15 cellular contexts compared by ENCODE assay signal in genomic region chr2:65344182-65344581, GRCh38.
DNase-seq lines count a peak whose midpoint lies in the region; ATAC-seq, FAIRE-seq and TF ChIP-seq lines count a peak whose summit lies in the region.
"Had no signal": no experiment of that assay in that cellular context is flagged by ENCODE, and none has a peak within 500 bp of the region (broad histone marks: within the 10 kb centered on the region; RNA-seq: fewer than 3 reads in every experiment).

No MANE protein-coding gene starts in this region.

- H3K36me3 ChIP-seq in HCT116 (ENCODE audit: control insufficient read depth in 1 of 2, insufficient read depth in 2 of 2, low read length in 2 of 2), result peaks cover 0 to 6% of the 10 kb centered on the region in 2 experiments; a peak in 2 of 4 replicates
- peaks cover 42% of the 10 kb centered on the region for H3K36me3 ChIP-seq in K562 (ENCODE audit: control insufficient read depth, insufficient read depth, low read length)

- TF ChIP-seq EP300 in K562 (IDR thresholded peaks at IDR 0.05; ENCODE audit: low read length), result no peak

- no peak overlapping the region for H3K4me2 ChIP-seq in HCT116 (ENCODE audit: low read length)
- H3K4me2 ChIP-seq in K562 (ENCODE audit: insufficient read depth, low read length), result no peak overlapping the region
- H3K4me2 ChIP-seq: A549; BLaER1 treated with 17β-estradiol and CSF1 and Interleukin-3, amounts not matched to agents 10 nM and 100 nM had no signal

- peaks cover 4 to 20% of the 10 kb centered on the region in 2 donors for H3K27me3 Mint-ChIP-seq in natural killer cell treated with Interleukin-12 subunit alpha and Interleukin-12 subunit beta and Interleukin-15 and Interleukin-18, amount 100 ng/mL, for 72 hours
- H3K27me3 Mint-ChIP-seq in WTC11 (ENCODE audit: low read depth), result no peaks in the 10 kb centered on the region
- H3K27me3 Mint-ChIP-seq: CD4-positive, CD25-positive, alpha-beta regulatory T cell had no signal

- H3K9me1 ChIP-seq in K562 (ENCODE audit: control insufficient read depth, insufficient read depth, low read length), result no peaks in the 10 kb centered on the region

- intact Hi-C loops in HCT116 (cut with micrococcal nuclease) (no loop called here), K562 (cut with micrococcal nuclease) (no loop called here)

- TF ChIP-seq POLR2A in HCT116 (IDR thresholded peaks at IDR 0.05; ENCODE audit: borderline replicate concordance, extremely low read depth, insufficient read depth, insufficient read length), result no peak
- TF ChIP-seq POLR2A in K562 (conservative IDR thresholded peaks at IDR 0.05), result no peak

- FAIRE-seq in K562 (lab: Jason Lieb, UNC), result no peak
- FAIRE-seq: A549, GM12891 had no signal

- no peak for TF ChIP-seq RAD21 in HCT116 (IDR thresholded peaks at IDR 0.05; ENCODE audit: low read depth)
- TF ChIP-seq RAD21 in K562 (CRISPR knock-in tag; conservative IDR thresholded peaks at IDR 0.05 in 1 of 2, IDR thresholded peaks at IDR 0.05 in 1 of 2), result no peak

- H3K4me3 Mint-ChIP-seq in natural killer cell treated with Interleukin-12 subunit alpha and Interleukin-12 subunit beta and Interleukin-15 and Interleukin-18, amount 100 ng/mL, for 72 hours, result peak overlapping the region; percentile 64
- no peak overlapping the region for H3K4me3 Mint-ChIP-seq in WTC11
- H3K4me3 Mint-ChIP-seq: CD4-positive, CD25-positive, alpha-beta regulatory T cell; H9 had no signal

- no peaks in the 10 kb centered on the region; a peak in 1 of 4 replicates for H3K4me1 ChIP-seq in HCT116 (ENCODE audit: control insufficient read depth in 1 of 2, insufficient read depth in 2 of 2, low read length in 2 of 2)
- peaks cover 3 to 5% of the 10 kb centered on the region in 2 experiments; a peak in 3 of 5 replicates for H3K4me1 ChIP-seq in K562 (replicated peaks in 1 of 2; ENCODE audit: control insufficient read depth in 2 of 2, insufficient read depth in 2 of 2, low read length in 2 of 2)

- H3K36me3 Mint-ChIP-seq in natural killer cell treated with Interleukin-12 subunit alpha and Interleukin-12 subunit beta and Interleukin-15 and Interleukin-18, amount 100 ng/mL, for 72 hours, result peaks cover 4% of the 10 kb centered on the region
- H3K36me3 Mint-ChIP-seq in WTC11, result peaks cover 8% of the 10 kb centered on the region

- H3K9me3 ChIP-seq in HCT116 (ENCODE audit: control insufficient read depth in 1 of 2, insufficient read depth in 1 of 2, low read depth in 1 of 2, low read length in 2 of 2), result no peaks in the 10 kb centered on the region
- no peaks in the 10 kb centered on the region for H3K9me3 ChIP-seq in K562 (replicated peaks; ENCODE audit: control insufficient read depth, insufficient read depth, low read depth, low read length)
- H3K9me3 ChIP-seq: A549 had no signal

- no peak for ATAC-seq in HCT116
- no peak for ATAC-seq in K562
- ATAC-seq in natural killer cell treated with Interleukin-12 subunit alpha and Interleukin-12 subunit beta and Interleukin-15 and Interleukin-18, amount 100 ng/mL, for 72 hours, result peak in 1 of 2 donors; percentile 49
- ATAC-seq in GM19351 (IDR thresholded peaks at IDR 0.05; ENCODE audit: unreplicated experiment), result no peak
- no peak for ATAC-seq in WTC11
- ATAC-seq: A549 had no signal

- no peaks in the 10 kb centered on the region for H3K9me3 Mint-ChIP-seq in natural killer cell treated with Interleukin-12 subunit alpha and Interleukin-12 subunit beta and Interleukin-15 and Interleukin-18, amount 100 ng/mL, for 72 hours
- peaks cover 6% of the 10 kb centered on the region; the same call in 1 of the 2 replicates for H3K9me3 Mint-ChIP-seq in WTC11

- no peak overlapping the region for H3K27ac ChIP-seq in HCT116 (ENCODE audit: low read depth, low read length)
- no peak overlapping the region for H3K27ac ChIP-seq in K562 (ENCODE audit: extremely low read depth, low read depth, low read length)
- H3K27ac ChIP-seq: A549; BLaER1 treated with 17β-estradiol and CSF1 and Interleukin-3, amounts not matched to agents 10 nM and 100 nM had no signal

- CTCF ChIA-PET in HCT116 (lab: Charles Lee), result no interaction called here
- CTCF ChIA-PET in K562 (lab: Yijun Ruan, JAX; ENCODE audit: low intra/inter-chr PET ratio), result no interaction called here
- CTCF ChIA-PET in WTC11 (lab: Charles Lee), result no interaction called here

- 0 out of 2 replicates have a peak, but pooled peaks cover 3% of the 10 kb centered on the region for H4K20me1 ChIP-seq in HCT116 (ENCODE audit: insufficient read depth)
- H4K20me1 ChIP-seq in K562 (replicated peaks; ENCODE audit: control insufficient read depth, insufficient read depth, low read length), result 0 out of 2 replicates have a peak, but pooled peaks cover 10% of the 10 kb centered on the region

- H3K27ac Mint-ChIP-seq in natural killer cell treated with Interleukin-12 subunit alpha and Interleukin-12 subunit beta and Interleukin-15 and Interleukin-18, amount 100 ng/mL, for 72 hours, result no peak overlapping the region
- H3K27ac Mint-ChIP-seq in WTC11, result no peak overlapping the region

- in situ Hi-C loops in K562 (cut with MboI), result no loop called here

- no peaks in the 10 kb centered on the region for H3K9me2 ChIP-seq in HCT116 (ENCODE audit: insufficient read depth)

- BruUV-seq in HCT116 (replicated peaks; lab: Mats Ljungman, UMichigan) (TSS peak; percentile 21), K562 (replicated peaks; lab: Mats Ljungman, UMichigan) (TSS peak; percentile 18)

- RAD21 ChIA-PET in HCT116 (lab: Charles Lee; ENCODE audit: low non-redundant PET in 1 of 2, low total read pairs in 2 of 2, uncharacterized antibody in 2 of 2, unreplicated experiment in 2 of 2), result interaction anchor here in 1 of 2 experiments (0.7 kb wide), 1 partner anchor 8 kb away, joined by 3 read pairs; no protein-coding TSS in a partner anchor

- H3K79me2 ChIP-seq in HCT116 (ENCODE audit: insufficient read depth, low read length) (peaks cover 48% of the 10 kb centered on the region), K562 (ENCODE audit: control insufficient read depth, insufficient read depth, low read length) (peaks cover 50% of the 10 kb centered on the region)

- H3K27me3 ChIP-seq in HCT116 (ENCODE audit: insufficient read depth, low read length), result no peaks in the 10 kb centered on the region
- no peaks in the 10 kb centered on the region for H3K27me3 ChIP-seq in K562 (ENCODE audit: control insufficient read depth in 2 of 2, insufficient read depth in 2 of 2, low read length in 2 of 2)
- H3K27me3 ChIP-seq: BLaER1 treated with 17β-estradiol and CSF1 and Interleukin-3, amounts not matched to agents 10 nM and 100 nM had no signal

- 82% methylated on average over 4 of the region's 4 CpGs for WGBS in K562 (ENCODE audit: insufficient coverage, low coverage, missing lambda C conversion rate)

- DNase-seq in HCT116 (ENCODE audit: low read depth, low spot score) (no peak), K562 (ENCODE audit: extremely low read depth in 1 of 4, low spot score in 3 of 4) (no peak), NCI-H226 (no peak), WTC11 (ENCODE audit: low spot score) (no peak)
- DNase-seq in natural killer cell treated with Interleukin-12 subunit alpha and Interleukin-12 subunit beta and Interleukin-15 and Interleukin-18, amount 100 ng/mL, for 72 hours (ENCODE audit: low spot score), result no peak
- DNase-seq: Calu3; CD4-positive, CD25-positive, alpha-beta regulatory T cell; DMS 273 treated with DMSO at 0.1 percent for 48 hours; GOT3; H9; IMR-90 had no signal

- TF ChIP-seq CTCF in HCT116 (IDR thresholded peaks at IDR 0.05 in 2 of 3, conservative IDR thresholded peaks at IDR 0.05 in 1 of 3; ENCODE audit: borderline replicate concordance in 1 of 3, insufficient read depth in 1 of 3, low read depth in 2 of 3, low read length in 2 of 3) (no peak), K562 (IDR thresholded peaks at IDR 0.05 in 2 of 3, conservative IDR thresholded peaks at IDR 0.05 in 1 of 3; ENCODE audit: insufficient read depth in 2 of 3, low read depth in 1 of 3, low read length in 3 of 3) (no peak), WTC11 (IDR thresholded peaks at IDR 0.05) (no peak)

- no peak overlapping the region for H3K9ac ChIP-seq in HCT116 (ENCODE audit: low read length)
- H3K9ac ChIP-seq in K562 (ENCODE audit: insufficient read depth in 1 of 2, low read depth in 2 of 2, low read length in 2 of 2), result no peak overlapping the region
- H3K9ac ChIP-seq: BLaER1 treated with 17β-estradiol and CSF1 and Interleukin-3, amounts not matched to agents 10 nM and 100 nM had no signal

- H3K4me3 ChIP-seq in HCT116 (replicated peaks in 1 of 2; ENCODE audit: low read depth in 1 of 2, low read length in 2 of 2) (no peak overlapping the region), K562 (no peak overlapping the region)
- H3K4me3 ChIP-seq: A549; BLaER1 treated with 17β-estradiol and CSF1 and Interleukin-3, amounts not matched to agents 10 nM and 100 nM had no signal

- H2AFZ ChIP-seq in HCT116 (ENCODE audit: low read depth, low read length, poor library complexity, severe bottlenecking) (no peak overlapping the region), K562 (ENCODE audit: low read depth, low read length) (no peak overlapping the region)

- H3K4me1 Mint-ChIP-seq in natural killer cell treated with Interleukin-12 subunit alpha and Interleukin-12 subunit beta and Interleukin-15 and Interleukin-18, amount 100 ng/mL, for 72 hours (ENCODE audit: low read depth in 2 of 2), result peaks cover 21 to 30% of the 10 kb centered on the region in 2 donors
- peaks cover 6% of the 10 kb centered on the region for H3K4me1 Mint-ChIP-seq in WTC11

- POLR2A ChIA-PET in HCT116 (lab: Charles Lee), result no interaction called here
- POLR2A ChIA-PET in K562 (lab: Yijun Ruan, JAX), result interaction anchor here (1.0 kb wide), 1 partner anchor 13 kb away, joined by 3 read pairs; no protein-coding TSS in a partner anchor
- POLR2A ChIA-PET in WTC11 (lab: Charles Lee), result no interaction called here

TF ChIP-seq in HCT116, 20 proteins besides CTCF, POLR2A, EP300 and RAD21 (continues in another document):
- TF ChIP-seq EGR1 (IDR thresholded peaks at IDR 0.05; ENCODE audit: low read depth) (no peak), ZFX (IDR thresholded peaks at IDR 0.05) (no peak), ZNF274 (IDR thresholded peaks at IDR 0.05; ENCODE audit: low read depth, low read length) (no peak), EZH2 (IDR thresholded peaks at IDR 0.05) (no peak)

TF ChIP-seq in K562, 482 proteins besides CTCF, POLR2A, EP300 and RAD21 (continues in another document):
- TF ChIP-seq ZNF583 (CRISPR knock-in tag; IDR thresholded peaks at IDR 0.05), result no peak
- no peak for TF ChIP-seq RBM22 (IDR thresholded peaks at IDR 0.05; ENCODE audit: low read depth, low read length, poor library complexity, severe bottlenecking)
- TF ChIP-seq YY1 (IDR thresholded peaks at IDR 0.05; ENCODE audit: borderline replicate concordance in 1 of 3, control insufficient read depth in 1 of 3, extremely low read depth in 1 of 3, insufficient read depth in 3 of 3, insufficient read length in 1 of 3, insufficient replicate concordance in 2 of 3, low read depth in 1 of 3, low read length in 2 of 3), result no peak

TF ChIP-seq in WTC11, 78 proteins besides CTCF, POLR2A, EP300 and RAD21 (continues in another document):
- TF ChIP-seq ZNF138 (CRISPR knock-in tag; conservative IDR thresholded peaks at IDR 0.05) (no peak), NFE2L1 (CRISPR knock-in tag; IDR thresholded peaks at IDR 0.05) (no peak), SMAD3 (CRISPR knock-in tag; IDR thresholded peaks at IDR 0.05; ENCODE audit: borderline replicate concordance) (no peak)
